In the genomic region with DNA sequence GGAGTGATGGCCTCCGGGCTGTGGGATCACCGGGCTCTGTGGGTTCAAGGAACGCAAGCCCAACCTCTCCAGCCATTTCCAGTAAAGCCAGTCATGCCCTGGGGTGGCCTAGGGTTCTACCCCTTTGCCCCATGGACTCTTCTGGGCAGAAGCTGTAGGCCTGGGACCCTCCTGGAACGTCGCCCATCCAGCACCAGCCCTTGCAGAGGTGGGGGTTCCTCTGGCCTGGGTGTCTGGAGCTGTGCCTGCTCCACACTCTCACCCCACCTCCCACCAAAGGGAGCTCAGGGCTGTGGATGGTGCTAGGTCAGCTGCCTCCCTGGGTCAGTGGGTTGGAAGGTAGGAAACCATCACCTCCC, we compare ENCODE assay signal across 13 cellular contexts. TPM values are rescaled to one million over a fixed set of nuclear protein-coding genes. Genes with fewer than 3 reads are reported as not detected.
DNase-seq lines count a peak whose midpoint lies in the region; ATAC-seq, FAIRE-seq and TF ChIP-seq lines count a peak whose summit lies in the region.
"Had no signal": no experiment of that assay in that cellular context is flagged by ENCODE, and none has a peak within 500 bp of the region (broad histone marks: within the 10 kb centered on the region; RNA-seq: fewer than 3 reads in every experiment).

No MANE protein-coding gene starts in this region.

- peaks cover 18% of the 10 kb centered on the region for H3K4me1 ChIP-seq in RWPE2 (ENCODE audit: insufficient read depth, poor library complexity, severe bottlenecking)

- no peak for DNase-seq in natural killer cell
- no peak for DNase-seq in natural killer cell treated with Interleukin-12 subunit alpha and Interleukin-12 subunit beta and Interleukin-15 and Interleukin-18, amount 100 ng/mL, for 72 hours (ENCODE audit: low spot score)
- DNase-seq in RWPE2 (ENCODE audit: low spot score): no peak
- DNase-seq in immature natural killer cell: no peak
- peak; percentile 39 for DNase-seq in urothelium cell line (ENCODE audit: low spot score)
- no peak for DNase-seq in H54 (ENCODE audit: insufficient read length, low spot score)
- DNase-seq in ACHN: no peak
- DNase-seq in NOMO-1 (lab: John Stamatoyannopoulos, UW; ENCODE audit: unreplicated experiment in 2 of 2): no peak
- DNase-seq: cerebellar nuclear complex; head of caudate nucleus; NCI-H526 treated with DMSO at 0.1 percent for 48 hours; SK-N-SH; stimulated activated CD4-positive, alpha-beta T cell treated with anti-CD3 and anti-CD28 coated beads, Interleukin-4, amount 100 ng/mL, for 4 hours had no signal

- no peak for TF ChIP-seq POLR2A in H54 (IDR thresholded peaks at IDR 0.05; ENCODE audit: low read depth, low read length)

- TF ChIP-seq CTCF in natural killer cell (IDR thresholded peaks at IDR 0.05): no peak
- TF ChIP-seq CTCF in RWPE2 (IDR thresholded peaks at IDR 0.05; ENCODE audit: poor library complexity, severe bottlenecking): no peak

- H3K36me3 Mint-ChIP-seq in natural killer cell (no peaks in the 10 kb centered on the region), immature natural killer cell (no peaks in the 10 kb centered on the region)
- no peaks in the 10 kb centered on the region for H3K36me3 Mint-ChIP-seq in natural killer cell treated with Interleukin-12 subunit alpha and Interleukin-12 subunit beta and Interleukin-15 and Interleukin-18, amount 100 ng/mL, for 72 hours

- intact Hi-C loops in natural killer cell (cut with micrococcal nuclease): no loop called here

- H3K27me3 ChIP-seq in RWPE2 (ENCODE audit: insufficient read depth, poor library complexity, severe bottlenecking): no peaks in the 10 kb centered on the region

- ATAC-seq in natural killer cell (no peak), RWPE2 (ENCODE audit: low read depth) (no peak)
- no peak for ATAC-seq in natural killer cell treated with Interleukin-12 subunit alpha and Interleukin-12 subunit beta and Interleukin-15 and Interleukin-18, amount 100 ng/mL, for 72 hours

- H3K27me3 Mint-ChIP-seq in natural killer cell (ENCODE audit: low read depth in 2 of 2): no peaks in the 10 kb centered on the region
- H3K27me3 Mint-ChIP-seq in natural killer cell treated with Interleukin-12 subunit alpha and Interleukin-12 subunit beta and Interleukin-15 and Interleukin-18, amount 100 ng/mL, for 72 hours: no peaks in the 10 kb centered on the region
- peaks cover 2 to 15% (median 3%) of the 10 kb centered on the region in 3 donors for H3K27me3 Mint-ChIP-seq in immature natural killer cell (ENCODE audit: low read depth in 3 of 3)

- no peak overlapping the region for H3K27ac Mint-ChIP-seq in natural killer cell
- H3K27ac Mint-ChIP-seq in natural killer cell treated with Interleukin-12 subunit alpha and Interleukin-12 subunit beta and Interleukin-15 and Interleukin-18, amount 100 ng/mL, for 72 hours: no peak overlapping the region
- H3K27ac Mint-ChIP-seq in immature natural killer cell: peak overlapping the region in 1 of 6 donors; percentile 39

- H3K4me3 Mint-ChIP-seq in natural killer cell (peak overlapping the region; percentile 61), immature natural killer cell (peak overlapping the region in 4 of 5 donors; percentile 35 to 57 (median 49))
- H3K4me3 Mint-ChIP-seq in natural killer cell treated with Interleukin-12 subunit alpha and Interleukin-12 subunit beta and Interleukin-15 and Interleukin-18, amount 100 ng/mL, for 72 hours: no peak overlapping the region

- H3K9me3 Mint-ChIP-seq in natural killer cell (no peaks in the 10 kb centered on the region), immature natural killer cell (no peaks in the 10 kb centered on the region)
- no peaks in the 10 kb centered on the region for H3K9me3 Mint-ChIP-seq in natural killer cell treated with Interleukin-12 subunit alpha and Interleukin-12 subunit beta and Interleukin-15 and Interleukin-18, amount 100 ng/mL, for 72 hours

- H3K36me3 ChIP-seq in RWPE2 (ENCODE audit: low read depth): no peaks in the 10 kb centered on the region

- H3K4me1 Mint-ChIP-seq in natural killer cell: peaks cover 5 to 23% of the 10 kb centered on the region in 2 donors
- peaks cover 3 to 12% of the 10 kb centered on the region in 2 donors for H3K4me1 Mint-ChIP-seq in natural killer cell treated with Interleukin-12 subunit alpha and Interleukin-12 subunit beta and Interleukin-15 and Interleukin-18, amount 100 ng/mL, for 72 hours (ENCODE audit: low read depth in 2 of 2)
- H3K4me1 Mint-ChIP-seq in immature natural killer cell: peaks cover 6 to 23% of the 10 kb centered on the region in 2 donors

- no peak for FAIRE-seq in urothelium cell line (lab: Jason Lieb, UNC)
- FAIRE-seq in H54 (lab: Jason Lieb, UNC): no peak

- in situ Hi-C loops in ACHN (cut with HindIII; ENCODE audit: low pct_ligation_motif_present, low pct_unique_long_range_greater_than_20kb, low sequenced_read_pairs): no loop called here

- no peak overlapping the region for H3K4me3 ChIP-seq in RWPE2 (ENCODE audit: severe bottlenecking)

- H3K27ac ChIP-seq in RWPE2 (ENCODE audit: poor library complexity, severe bottlenecking): peak overlapping the region; percentile 15

- no peaks in the 10 kb centered on the region for H3K9me3 ChIP-seq in RWPE2 (ENCODE audit: severe bottlenecking)
- H3K9me3 ChIP-seq: SK-N-SH had no signal

RNA-seq across cellular contexts. Expression of a gene that starts 1.4 kb away (rescaled TPM):
- total RNA-seq in natural killer cell: 10 to 100 TPM; 53.2 to 92.5 (median 81.3) TPM
- total RNA-seq in natural killer cell treated with Interleukin-12 subunit alpha and Interleukin-12 subunit beta and Interleukin-15 and Interleukin-18, amount 100 ng/mL, for 72 hours: 10 to 100 TPM; 13.5 to 21.9 TPM
- 10 to 100 TPM in 1 of 3 donors, 1 to 10 TPM in 2; 9.5 to 18.2 (median 9.7) TPM for polyA plus RNA-seq in immature natural killer cell
